In the genomic region with DNA sequence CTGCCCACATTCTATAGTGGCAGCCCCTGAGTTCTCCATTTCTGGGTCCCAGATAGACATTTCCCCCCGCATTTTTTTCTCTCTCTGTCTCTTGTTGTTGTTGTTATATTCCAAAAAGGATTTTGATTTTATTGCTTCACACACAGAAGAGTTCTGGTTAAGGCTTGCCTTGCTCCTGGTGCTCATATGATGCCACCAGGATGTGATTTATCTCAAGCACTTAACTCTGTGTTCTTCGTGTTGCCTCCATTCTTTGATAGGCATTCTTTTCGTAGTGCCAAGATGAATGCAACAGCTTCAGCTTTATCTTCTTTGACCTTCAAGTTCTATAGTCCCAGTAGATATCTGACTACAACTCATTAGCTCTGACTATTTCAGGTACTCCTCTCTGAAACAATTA, we compare ENCODE assay signal across 1 cellular context.
TF ChIP-seq lines count a peak whose summit lies in the region.

No MANE protein-coding gene starts in this region.

TF ChIP-seq in endothelial cell of umbilical vein, 7 proteins besides CTCF, POLR2A, EP300 and RAD21 (continued from another document):
- TF ChIP-seq, protein P1, sequence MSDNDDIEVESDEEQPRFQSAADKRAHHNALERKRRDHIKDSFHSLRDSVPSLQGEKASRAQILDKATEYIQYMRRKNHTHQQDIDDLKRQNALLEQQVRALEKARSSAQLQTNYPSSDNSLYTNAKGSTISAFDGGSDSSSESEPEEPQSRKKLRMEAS (IDR thresholded peaks at IDR 0.05; ENCODE audit: insufficient read depth, insufficient read length), result no peak
- TF ChIP-seq POLR2AphosphoS5 (IDR thresholded peaks at IDR 0.05; ENCODE audit: insufficient read depth, low read depth, low read length), result no peak
- TF ChIP-seq MYC (IDR thresholded peaks at IDR 0.05; ENCODE audit: low read depth, low read length), result no peak
